18 cellular contexts compared by ENCODE assay signal in genomic region chr6:163489584-163489983, GRCh38.
A peak's percentile ranks its signal among the peaks of the same experiment; 100 is the strongest.
DNase-seq lines count a peak whose midpoint lies in the region; ATAC-seq and TF ChIP-seq lines count a peak whose summit lies in the region.
"Had no signal": no experiment of that assay in that cellular context is flagged by ENCODE, and none has a peak within 500 bp of the region (broad histone marks: within the 10 kb centered on the region; RNA-seq: fewer than 3 reads in every experiment).

No MANE protein-coding gene starts in this region.

- H3K36me3 ChIP-seq in IMR-90 (ENCODE audit: control insufficient read depth, insufficient read depth, low read length) (no peaks in the 10 kb centered on the region), psoas muscle (ENCODE audit: insufficient read depth in 1 of 2, low read depth in 1 of 2) (no peaks in the 10 kb centered on the region)
- H3K36me3 ChIP-seq: BE2C, neutrophil had no signal

- no peak overlapping the region for H2BK120ac ChIP-seq in IMR-90 (ENCODE audit: low read depth, low read length)

- H3K4me2 ChIP-seq in IMR-90 (ENCODE audit: low read depth, low read length), result no peak overlapping the region

- H3K14ac ChIP-seq in IMR-90 (replicated peaks; ENCODE audit: low read depth, low read length), result no peak overlapping the region

- TF ChIP-seq POLR2A in IMR-90 (IDR thresholded peaks at IDR 0.05; ENCODE audit: low read depth, low read length), result no peak

- H4K8ac ChIP-seq in IMR-90 (ENCODE audit: low read depth in 2 of 2, low read length in 2 of 2), result no peak overlapping the region

- H3K4me3 ChIP-seq in IMR-90 (ENCODE audit: insufficient read depth, low read depth, low read length) (no peak overlapping the region), astrocyte of the spinal cord (ENCODE audit: low read depth, low read length) (no peak overlapping the region), psoas muscle (peak overlapping the region; percentile 14)
- H3K4me3 ChIP-seq: testis had no signal

- TF ChIP-seq RAD21 in IMR-90 (IDR thresholded peaks at IDR 0.05; ENCODE audit: low read length), result no peak

- ATAC-seq in IMR-90 (ENCODE audit: low read depth), result peak; percentile 35
- no peak for ATAC-seq in psoas muscle
- ATAC-seq in HG02642 (IDR thresholded peaks at IDR 0.05; ENCODE audit: poor library complexity, unreplicated experiment), result no peak
- ATAC-seq in GM21381 (IDR thresholded peaks at IDR 0.05; ENCODE audit: unreplicated experiment), result no peak
- ATAC-seq: effector memory CD8-positive, alpha-beta T cell; left cardiac atrium had no signal

- no TSS peak for BruUV-seq in IMR-90 (replicated peaks; lab: Mats Ljungman, UMichigan)

- H4K20me1 ChIP-seq in IMR-90 (ENCODE audit: insufficient read depth, low read length), result peaks cover 65% of the 10 kb centered on the region; the same call in 1 of the 2 replicates

- CTCF ChIA-PET in IMR-90 (lab: Yijun Ruan, JAX), result no interaction called here

- no peak overlapping the region for H2AK9ac ChIP-seq in IMR-90 (replicated peaks; ENCODE audit: low read depth, low read length, poor library complexity)

- intact Hi-C loops in IMR-90 (cut with micrococcal nuclease) (no loop called here), psoas muscle (cut with DNase I) (no loop called here)

- H3K27ac ChIP-seq in IMR-90 (ENCODE audit: insufficient read depth, low read length) (no peak overlapping the region), psoas muscle (peak overlapping the region; percentile 87)
- H3K27ac ChIP-seq: testis had no signal

- no peak overlapping the region for H2BK15ac ChIP-seq in IMR-90 (ENCODE audit: low read depth, low read length)

- no peaks in the 10 kb centered on the region for H3K9me3 ChIP-seq in IMR-90 (ENCODE audit: control insufficient read depth, insufficient read depth, low read length)
- no peaks in the 10 kb centered on the region for H3K9me3 ChIP-seq in psoas muscle
- H3K9me3 ChIP-seq: BE2C, neutrophil, testis had no signal

- no peak overlapping the region for H4K91ac ChIP-seq in IMR-90 (ENCODE audit: insufficient read depth, low read depth, low read length)

- H2AFZ ChIP-seq in IMR-90 (replicated peaks; ENCODE audit: low read length, poor library complexity), result no peak overlapping the region

- no peak overlapping the region for H3K18ac ChIP-seq in IMR-90 (ENCODE audit: low read depth, low read length)

- DNase-seq in EH (ENCODE audit: low read depth) (peak; percentile 55), IMR-90 (peak; percentile 35), astrocyte of the spinal cord (ENCODE audit: low read depth, low spot score) (peak; percentile 78), psoas muscle (no peak), NCI-H69 (lab: John Stamatoyannopoulos, UW) (no peak), NCI-H748 treated with DMSO at 0.1 percent for 48 hours (lab: John Stamatoyannopoulos, UW) (no peak)
- DNase-seq: activated CD4-positive, CD25-positive, alpha-beta regulatory T cell; BE2C; effector memory CD8-positive, alpha-beta T cell; left cardiac atrium; midbrain; NCI-H1436 treated with DMSO at 0.1 percent for 48 hours; NK-92 treated with Interleukin-12 subunit alpha and Interleukin-12 subunit beta, amount 100 ng/mL, for 24 hours; small intestine; testis had no signal

- H3K27me3 ChIP-seq in IMR-90 (ENCODE audit: control insufficient read depth, insufficient read depth, low read length), result no peaks in the 10 kb centered on the region
- H3K27me3 ChIP-seq in psoas muscle (ENCODE audit: insufficient read depth in 3 of 3, low read length in 2 of 3), result no peaks in the 10 kb centered on the region
- H3K27me3 ChIP-seq: BE2C, neutrophil, testis had no signal

- WGBS in IMR-90 (ENCODE audit: extremely low coverage in 2 of 2, insufficient read length in 1 of 2), 2 experiments, result no CpG with 5 or more reads among the region's 1 CpG
- WGBS in psoas muscle, 3 donors, result 85 to 94% (median 93%) methylated on average over 1 of the region's 1 CpG

- H3K9ac ChIP-seq in IMR-90 (ENCODE audit: low read depth, low read length), result no peak overlapping the region

- in situ Hi-C loops in IMR-90 (cut with MboI; ENCODE audit: low sequenced_read_pairs) (no loop called here), astrocyte of the spinal cord (cut with HindIII; ENCODE audit: low sequenced_read_pairs) (no loop called here)

- H3K56ac ChIP-seq in IMR-90 (ENCODE audit: extremely low read depth, insufficient read depth, low read length), result no peak overlapping the region

- TF ChIP-seq CTCF in IMR-90 (conservative IDR thresholded peaks at IDR 0.05; ENCODE audit: low read depth, low read length), result no peak
- no peak for TF ChIP-seq CTCF in astrocyte of the spinal cord (IDR thresholded peaks at IDR 0.05; ENCODE audit: low read depth, low read length)
- no peak for TF ChIP-seq CTCF in psoas muscle (IDR thresholded peaks at IDR 0.05)

- H3K9me1 ChIP-seq in IMR-90 (ENCODE audit: insufficient read depth, low read length), result 0 out of 2 replicates have a peak, but pooled peaks cover 2% of the 10 kb centered on the region

- no peak overlapping the region for H2BK20ac ChIP-seq in IMR-90 (ENCODE audit: low read depth, low read length)

- H2BK5ac ChIP-seq in IMR-90 (ENCODE audit: low read depth, low read length, poor library complexity, severe bottlenecking), result no peak overlapping the region

- H2AK5ac ChIP-seq in IMR-90 (ENCODE audit: low read depth, low read length), result no peak overlapping the region

- H3K4me1 ChIP-seq in IMR-90 (ENCODE audit: control insufficient read depth, insufficient read depth, low read length) (peaks cover 1% of the 10 kb centered on the region; the same call in 1 of the 2 replicates), psoas muscle (peaks cover 96% of the 10 kb centered on the region)
- H3K4me1 ChIP-seq: BE2C had no signal

- no peak overlapping the region for H4K5ac ChIP-seq in IMR-90 (ENCODE audit: low read depth, low read length)

- H3K79me1 ChIP-seq in IMR-90 (ENCODE audit: low read depth in 1 of 2, low read length in 2 of 2), result peaks cover 20 to 46% of the 10 kb centered on the region in 2 experiments

- POLR2A ChIA-PET in IMR-90 (lab: Charles Lee; ENCODE audit: unreplicated experiment), result no interaction called here

- H3K23ac ChIP-seq in IMR-90 (ENCODE audit: low read depth, low read length), result no peak overlapping the region

- no peak overlapping the region for H3K4ac ChIP-seq in IMR-90 (ENCODE audit: low read depth, low read length)

- dilution Hi-C loops in IMR-90 (cut with HindIII; ENCODE audit: low sequenced_read_pairs, unreplicated experiment), result no loop called here

TF ChIP-seq in IMR-90, 13 proteins besides CTCF, POLR2A, EP300 and RAD21:
- 0 out of 2 replicates have a peak, but pooled peaks have one; percentile 37 for TF ChIP-seq FOS (IDR thresholded peaks at IDR 0.05; ENCODE audit: low read depth, low read length)
- TF ChIP-seq CEBPB (IDR thresholded peaks at IDR 0.05; ENCODE audit: low read depth, low read length), result no peak

Comparison
In these comparisons a context has a peak if more than half of its experiments do, and no peak if none do; other contexts are left out.
1. DNase-seq: peak in EH (single experiment), IMR-90 (single experiment) and astrocyte of the spinal cord (single experiment); none in psoas muscle (0 of 2), NCI-H69 (single experiment) and NCI-H748 treated with DMSO at 0.1 percent for 48 hours (single experiment).